ENCODE assay signal across 8 cellular contexts in the genomic region with DNA sequence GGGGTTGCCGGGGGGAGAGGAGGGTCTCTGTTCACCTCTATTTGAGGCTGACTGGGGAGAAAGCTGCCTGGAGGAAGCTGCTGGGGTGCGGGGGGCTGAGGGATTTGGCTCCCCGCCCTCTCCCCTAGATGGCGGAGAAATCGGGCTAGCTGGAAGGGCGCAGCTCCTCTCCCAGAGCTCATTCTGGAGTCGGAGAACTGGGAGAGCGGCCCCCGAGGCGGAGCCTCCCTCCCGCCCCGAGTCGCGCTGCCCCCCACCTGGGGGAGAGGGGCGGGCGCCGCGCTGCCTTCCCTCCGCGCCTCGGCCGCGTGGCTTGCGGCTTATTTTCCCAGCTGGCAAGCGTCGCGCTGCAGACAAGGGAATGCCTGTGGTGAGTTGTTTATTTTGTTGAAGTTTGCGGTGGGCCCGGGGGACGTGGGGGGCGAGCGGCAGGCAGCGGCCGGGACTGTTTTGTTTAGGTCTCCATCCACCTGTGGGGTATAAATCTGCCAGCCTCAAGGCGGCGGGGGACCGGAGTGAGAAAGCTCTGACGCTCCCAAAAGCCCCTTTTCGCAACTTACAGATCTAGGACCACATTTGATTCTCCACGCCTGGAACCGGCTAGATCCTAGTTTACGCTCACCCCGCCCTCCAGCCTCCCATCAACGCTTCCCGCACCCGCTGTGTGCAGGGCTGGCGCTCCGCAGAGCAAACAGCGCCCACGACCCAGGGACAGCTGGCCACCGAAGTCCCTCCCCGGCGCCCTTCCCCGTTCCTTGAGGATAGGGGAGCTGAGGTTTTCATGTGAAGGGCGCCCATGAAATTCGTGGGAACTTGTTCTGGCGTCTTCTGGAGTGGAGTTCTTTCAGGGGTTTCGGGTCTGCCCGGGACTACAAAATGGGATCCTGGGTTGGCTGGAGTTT.
DNase-seq lines count a peak whose midpoint lies in the region; ATAC-seq and TF ChIP-seq lines count a peak whose summit lies in the region.

No MANE protein-coding gene starts in this region.

- H3K36me3 ChIP-seq in BLaER1 treated with 17β-estradiol and CSF1 and Interleukin-3, amounts not matched to agents 10 nM and 100 nM = no peaks in the 10 kb centered on the region
- no peaks in the 10 kb centered on the region for H3K36me3 ChIP-seq in HEK293 (ENCODE audit: control insufficient read depth in 2 of 2, insufficient read depth in 1 of 2, low read length in 2 of 2)

- H3K27ac ChIP-seq in BLaER1 treated with 17β-estradiol and CSF1 and Interleukin-3, amounts not matched to agents 10 nM and 100 nM = peak overlapping the region in 9 of 11 experiments; percentile 18 to 67 (median 48); a peak in 13 of 22 replicates
- H3K27ac ChIP-seq in HEK293 (ENCODE audit: extremely low read depth, low read depth, low read length) = peak overlapping the region; percentile 92

- H4K20me1 ChIP-seq in BLaER1 treated with 17β-estradiol and CSF1 and Interleukin-3, amounts not matched to agents 10 nM and 100 nM = peaks cover 0 to 9% (median 6%) of the 10 kb centered on the region in 11 experiments; a peak in 12 of 22 replicates

- POLR2A ChIA-PET in HEK293 (lab: Yijun Ruan, JAX) = interaction anchor here (1.0 to 2.2 kb wide), 2 partner anchors 19 to 27 kb away, joined by 3 to 9 read pairs; no protein-coding TSS in a partner anchor

- CTCF ChIA-PET in HEK293 (lab: Yijun Ruan, JAX) = interaction anchor here (0.5 to 5.9 kb wide), 27 partner anchors 10 to 1288 kb away, joined by 3 to 64 read pairs (median 4); no protein-coding TSS in a partner anchor

- peak overlapping the region; percentile 86 to 100 (median 98) for H3K4me2 ChIP-seq in BLaER1 treated with 17β-estradiol and CSF1 and Interleukin-3, amounts not matched to agents 10 nM and 100 nM

- H3K4me1 ChIP-seq in BLaER1 treated with 17β-estradiol and CSF1 and Interleukin-3, amounts not matched to agents 10 nM and 100 nM = peaks cover 18 to 45% (median 28%) of the 10 kb centered on the region in 10 experiments
- H3K4me1 ChIP-seq in HEK293 (ENCODE audit: control insufficient read depth, insufficient read depth, low read length) = peaks cover 9% of the 10 kb centered on the region

- peaks cover 15 to 28% (median 21%) of the 10 kb centered on the region in 11 experiments; a peak in 19 of 22 replicates for H3K27me3 ChIP-seq in BLaER1 treated with 17β-estradiol and CSF1 and Interleukin-3, amounts not matched to agents 10 nM and 100 nM

- peak overlapping the region; percentile 62 to 76 (median 69) for H3K4me3 ChIP-seq in BLaER1 treated with 17β-estradiol and CSF1 and Interleukin-3, amounts not matched to agents 10 nM and 100 nM
- peak overlapping the region; percentile 53 for H3K4me3 ChIP-seq in HEK293 (ENCODE audit: low read depth, low read length)
- peak overlapping the region; percentile 78 for H3K4me3 ChIP-seq in choroid plexus epithelial cell (ENCODE audit: low read depth, low read length)

- peaks cover 0 to 9% (median 0%) of the 10 kb centered on the region in 11 experiments; a peak in 4 of 22 replicates for H3K9me3 ChIP-seq in BLaER1 treated with 17β-estradiol and CSF1 and Interleukin-3, amounts not matched to agents 10 nM and 100 nM (replicated peaks in 1 of 11)
- no peaks in the 10 kb centered on the region for H3K9me3 ChIP-seq in HEK293 (ENCODE audit: control insufficient read depth, insufficient read depth, low read depth, low read length)

- TF ChIP-seq CTCF in HEK293 (tag by site-specific recombination; IDR thresholded peaks at IDR 0.05) = no peak; the same call in none of the 2 replicates
- peak; percentile 17 for TF ChIP-seq CTCF in choroid plexus epithelial cell (conservative IDR thresholded peaks at IDR 0.05; ENCODE audit: low read depth, low read length)

- ATAC-seq in SK-N-SH treated with all-trans-retinoic acid at 6 μM for 48 hours = peak; percentile 6
- ATAC-seq in GM19455 (IDR thresholded peaks at IDR 0.05; ENCODE audit: unreplicated experiment) = no peak
- ATAC-seq in HG03196 (IDR thresholded peaks at IDR 0.05; ENCODE audit: unreplicated experiment) = no peak

- H3K9ac ChIP-seq in BLaER1 treated with 17β-estradiol and CSF1 and Interleukin-3, amounts not matched to agents 10 nM and 100 nM = peak overlapping the region; percentile 50 to 76 (median 68); a peak in 21 of 22 replicates

- DNase-seq in choroid plexus epithelial cell (ENCODE audit: low read depth) = peak; percentile 80
- DNase-seq in left kidney (ENCODE audit: low read depth, low spot score) = peak; percentile 73
- peak; percentile 26 for DNase-seq in stimulated activated CD4-positive, alpha-beta T cell treated with anti-CD3 and anti-CD28 coated beads, Interleukin-4, amount 100 ng/mL, for 1 hour

TF ChIP-seq in HEK293, 187 proteins besides CTCF, POLR2A, EP300 and RAD21 (continues in another document):
- TF ChIP-seq ZBTB17 (tag by site-specific recombination; IDR thresholded peaks at IDR 0.05) (peak; percentile 79), GLIS1 (tag by site-specific recombination; IDR thresholded peaks at IDR 0.05) (peak; percentile 98), ZNF776 (tag by site-specific recombination; IDR thresholded peaks at IDR 0.05; ENCODE audit: borderline replicate concordance) (no peak), ZNF10 (tag by site-specific recombination; IDR thresholded peaks at IDR 0.05) (no peak), ZNF211 (tag by site-specific recombination; IDR thresholded peaks at IDR 0.05; ENCODE audit: low read depth) (no peak), ZNF2 (tag by site-specific recombination; IDR thresholded peaks at IDR 0.05) (peak; percentile 20; the same call in 1 of the 2 replicates), ZNF221 (tag by site-specific recombination; IDR thresholded peaks at IDR 0.05; ENCODE audit: borderline replicate concordance) (no peak), MYNN (tag by site-specific recombination; IDR thresholded peaks at IDR 0.05; ENCODE audit: borderline replicate concordance) (no peak), ZNF521 (tag by site-specific recombination; IDR thresholded peaks at IDR 0.05) (no peak), ZNF184 (tag by site-specific recombination; IDR thresholded peaks at IDR 0.05) (no peak; the same call in 1 of the 2 replicates), FEZF1 (tag by site-specific recombination; IDR thresholded peaks at IDR 0.05) (peak; percentile 80), ZNF311 (tag by site-specific recombination; IDR thresholded peaks at IDR 0.05; ENCODE audit: borderline replicate concordance) (no peak), KLF16 (tag by site-specific recombination; IDR thresholded peaks at IDR 0.05) (0 out of 2 replicates have a peak, but pooled peaks have one; percentile 64), SP3 (tag by site-specific recombination; IDR thresholded peaks at IDR 0.05) (0 out of 2 replicates have a peak, but pooled peaks have one; percentile 46), SCRT2 (tag by site-specific recombination; IDR thresholded peaks at IDR 0.05) (peak; percentile 65; the same call in 1 of the 2 replicates)
- TF ChIP-seq, protein P1, sequence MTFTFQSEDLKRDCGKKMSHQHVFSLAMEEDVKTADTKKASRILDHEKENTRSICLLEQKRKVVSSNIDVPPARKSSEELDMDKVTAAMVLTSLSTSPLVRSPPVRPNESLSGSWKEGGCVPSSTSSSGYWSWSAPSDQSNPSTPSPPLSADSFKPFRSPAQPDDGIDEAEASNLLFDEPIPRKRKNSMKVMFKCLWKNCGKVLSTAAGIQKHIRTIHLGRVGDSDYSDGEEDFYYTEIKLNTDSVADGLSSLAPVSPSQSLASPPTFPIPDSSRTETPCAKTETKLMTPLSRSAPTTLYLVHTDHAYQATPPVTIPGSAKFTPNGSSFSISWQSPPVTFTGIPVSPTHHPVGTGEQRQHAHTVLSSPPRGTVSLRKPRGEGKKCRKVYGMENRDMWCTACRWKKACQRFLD (tag by site-specific recombination; IDR thresholded peaks at IDR 0.05) = no peak

TF ChIP-seq in SK-N-SH treated with all-trans-retinoic acid at 6 μM for 48 hours, 23 proteins besides CTCF, POLR2A, EP300 and RAD21:
- TF ChIP-seq, protein P2, sequence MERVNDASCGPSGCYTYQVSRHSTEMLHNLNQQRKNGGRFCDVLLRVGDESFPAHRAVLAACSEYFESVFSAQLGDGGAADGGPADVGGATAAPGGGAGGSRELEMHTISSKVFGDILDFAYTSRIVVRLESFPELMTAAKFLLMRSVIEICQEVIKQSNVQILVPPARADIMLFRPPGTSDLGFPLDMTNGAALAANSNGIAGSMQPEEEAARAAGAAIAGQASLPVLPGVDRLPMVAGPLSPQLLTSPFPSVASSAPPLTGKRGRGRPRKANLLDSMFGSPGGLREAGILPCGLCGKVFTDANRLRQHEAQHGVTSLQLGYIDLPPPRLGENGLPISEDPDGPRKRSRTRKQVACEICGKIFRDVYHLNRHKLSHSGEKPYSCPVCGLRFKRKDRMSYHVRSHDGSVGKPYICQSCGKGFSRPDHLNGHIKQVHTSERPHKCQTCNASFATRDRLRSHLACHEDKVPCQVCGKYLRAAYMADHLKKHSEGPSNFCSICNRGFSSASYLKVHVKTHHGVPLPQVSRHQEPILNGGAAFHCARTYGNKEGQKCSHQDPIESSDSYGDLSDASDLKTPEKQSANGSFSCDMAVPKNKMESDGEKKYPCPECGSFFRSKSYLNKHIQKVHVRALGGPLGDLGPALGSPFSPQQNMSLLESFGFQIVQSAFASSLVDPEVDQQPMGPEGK (CRISPR knock-in tag; IDR thresholded peaks at IDR 0.05; ENCODE audit: borderline replicate concordance) = peak; percentile 53; the same call in 1 of the 2 replicates
- TF ChIP-seq ESRRG (CRISPR knock-in tag; IDR thresholded peaks at IDR 0.05) = no peak

Comparison
In these comparisons a context has a peak if more than half of its experiments do, and no peak if none do; other contexts are left out.
1. DNase-seq: peak in every context shown above with its lines; median percentile 80 in choroid plexus epithelial cell; 73 in left kidney; 26 in stimulated activated CD4-positive, alpha-beta T cell treated with anti-CD3 and anti-CD28 coated beads, Interleukin-4, amount 100 ng/mL, for 1 hour.